In the genomic region with DNA sequence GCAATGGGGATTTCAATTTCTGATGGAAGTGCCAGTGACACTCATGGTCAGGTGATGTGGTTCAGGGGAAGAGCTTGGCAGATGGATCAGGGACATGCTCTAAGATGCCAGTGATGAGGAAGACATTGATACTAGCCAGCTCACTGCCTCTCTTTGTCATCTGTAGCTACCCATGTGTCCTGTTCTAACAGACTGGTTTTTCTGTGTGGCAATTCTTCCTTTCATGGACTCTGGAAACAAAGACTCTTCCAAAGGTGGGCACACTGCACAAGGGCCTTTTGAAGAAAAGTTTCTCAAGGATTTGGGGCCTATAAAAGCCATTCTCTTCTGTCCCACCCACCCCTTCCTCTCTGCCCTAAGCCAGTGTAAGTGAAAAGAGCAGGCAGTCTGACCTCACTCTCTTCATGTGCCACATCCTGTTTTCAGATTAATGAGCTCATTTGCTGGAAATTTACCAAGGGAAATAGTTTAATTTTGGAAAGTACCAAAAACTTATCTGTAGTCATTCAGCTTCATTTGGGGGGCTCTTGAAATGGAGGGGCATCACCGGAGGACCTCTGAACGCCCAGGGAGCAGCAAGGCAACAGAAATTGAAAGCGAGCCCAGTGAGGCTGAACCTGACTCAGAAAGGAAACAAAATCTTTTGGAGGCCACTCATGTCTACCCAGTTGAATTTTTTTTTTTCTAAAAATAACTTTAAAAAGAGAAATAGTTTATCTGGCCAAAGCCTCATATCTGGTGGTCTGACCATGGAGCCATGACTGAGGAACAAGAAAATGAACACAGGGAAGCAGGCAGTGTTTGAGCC, we compare ENCODE assay signal across 8 cellular contexts. TPM values are rescaled to one million over a fixed set of nuclear protein-coding genes. Genes with fewer than 3 reads are reported as not detected.
DNase-seq lines count a peak whose midpoint lies in the region; TF ChIP-seq lines count a peak whose summit lies in the region.

No MANE protein-coding gene starts in this region.

- no peaks in the 10 kb centered on the region; the same call in 1 of the 2 replicates for H3K4me1 ChIP-seq in HEK293 (ENCODE audit: control insufficient read depth, insufficient read depth, low read length)

- H3K4me3 Mint-ChIP-seq in activated T-helper 1 cell treated with anti-CD3 and anti-CD28 coated beads, Interleukin-12 subunit alpha, Interleukin-12 subunit beta, Interleukin-2, Interleukin-4 antibody, amounts not matched to agents 30 ng/mL and 10 ng/mL and 1 ng/mL, durations not matched to agents 14 hours and 24 hours and 36 hours: peak overlapping the region; percentile 77

- H3K4me3 ChIP-seq in HEK293 (ENCODE audit: low read depth, low read length) (no peak overlapping the region), NB4 (ENCODE audit: low read depth, low read length) (no peak overlapping the region)

- H3K27me3 Mint-ChIP-seq in activated T-helper 1 cell treated with anti-CD3 and anti-CD28 coated beads, Interleukin-12 subunit alpha, Interleukin-12 subunit beta, Interleukin-2, Interleukin-4 antibody, amounts not matched to agents 30 ng/mL and 10 ng/mL and 1 ng/mL, durations not matched to agents 14 hours and 24 hours and 36 hours (ENCODE audit: insufficient read depth): no peaks in the 10 kb centered on the region

- DNase-seq in NCI-H82 (lab: John Stamatoyannopoulos, UW) (peak; percentile 16), NCI-H82 treated with DMSO at 0.1 percent for 48 hours (lab: John Stamatoyannopoulos, UW; ENCODE audit: unreplicated experiment) (no peak), NB4 (ENCODE audit: low read depth) (peak; percentile 70), foreskin melanocyte (peak; percentile 75), SW 1271 (lab: John Stamatoyannopoulos, UW) (no peak)
- peak; percentile 59 for DNase-seq in activated T-helper 1 cell treated with anti-CD3 and anti-CD28 coated beads, Interleukin-12 subunit alpha, Interleukin-12 subunit beta, Interleukin-2, Interleukin-4 antibody, amounts not matched to agents 30 ng/mL and 10 ng/mL and 1 ng/mL, durations not matched to agents 14 hours and 24 hours and 36 hours (ENCODE audit: low spot score)
- DNase-seq in stimulated activated CD8-positive, alpha-beta memory T cell treated with anti-CD3 and anti-CD28 coated beads, Interleukin-7, amount 100 ng/mL, for 4 hours (ENCODE audit: low read depth in 2 of 2): peak; percentile 68 to 72

- intact Hi-C loops in activated T-helper 1 cell treated with anti-CD3 and anti-CD28 coated beads, Interleukin-12 subunit alpha, Interleukin-12 subunit beta, Interleukin-2, Interleukin-4 antibody, amounts not matched to agents 30 ng/mL and 10 ng/mL and 1 ng/mL, durations not matched to agents 14 hours and 24 hours and 36 hours (cut with micrococcal nuclease): loop anchor here (1.0 to 5.0 kb wide), 8 partner anchors 15 to 271 kb away; partner anchors contain the start of genes MEGF9 and RAB14

- peaks cover 3% of the 10 kb centered on the region for H3K9me3 Mint-ChIP-seq in activated T-helper 1 cell treated with anti-CD3 and anti-CD28 coated beads, Interleukin-12 subunit alpha, Interleukin-12 subunit beta, Interleukin-2, Interleukin-4 antibody, amounts not matched to agents 30 ng/mL and 10 ng/mL and 1 ng/mL, durations not matched to agents 14 hours and 24 hours and 36 hours

- no peak overlapping the region for H3K27ac ChIP-seq in HEK293 (ENCODE audit: extremely low read depth, low read depth, low read length)

- peaks cover 5% of the 10 kb centered on the region for H3K36me3 Mint-ChIP-seq in activated T-helper 1 cell treated with anti-CD3 and anti-CD28 coated beads, Interleukin-12 subunit alpha, Interleukin-12 subunit beta, Interleukin-2, Interleukin-4 antibody, amounts not matched to agents 30 ng/mL and 10 ng/mL and 1 ng/mL, durations not matched to agents 14 hours and 24 hours and 36 hours (ENCODE audit: low read depth)

- peaks cover 90% of the 10 kb centered on the region for H3K4me1 Mint-ChIP-seq in activated T-helper 1 cell treated with anti-CD3 and anti-CD28 coated beads, Interleukin-12 subunit alpha, Interleukin-12 subunit beta, Interleukin-2, Interleukin-4 antibody, amounts not matched to agents 30 ng/mL and 10 ng/mL and 1 ng/mL, durations not matched to agents 14 hours and 24 hours and 36 hours (ENCODE audit: low read depth)

- POLR2A ChIA-PET in HEK293 (lab: Yijun Ruan, JAX): interaction anchor here (0.6 kb wide), 1 partner anchor 146 kb away, joined by 6 read pairs; no protein-coding TSS in a partner anchor

- CTCF ChIA-PET in HEK293 (lab: Yijun Ruan, JAX): interaction anchor here (1.1 kb wide), 1 partner anchor 175 kb away, joined by 5 read pairs; no protein-coding TSS in a partner anchor

- no peak for TF ChIP-seq POLR2A in NB4 (IDR thresholded peaks at IDR 0.05; ENCODE audit: extremely low read depth, insufficient read length)

- peak overlapping the region; percentile 100 for H3K27ac Mint-ChIP-seq in activated T-helper 1 cell treated with anti-CD3 and anti-CD28 coated beads, Interleukin-12 subunit alpha, Interleukin-12 subunit beta, Interleukin-2, Interleukin-4 antibody, amounts not matched to agents 30 ng/mL and 10 ng/mL and 1 ng/mL, durations not matched to agents 14 hours and 24 hours and 36 hours

- H3K9me3 ChIP-seq in HEK293 (ENCODE audit: control insufficient read depth, insufficient read depth, low read depth, low read length): no peaks in the 10 kb centered on the region

- TF ChIP-seq CTCF in HEK293 (tag by site-specific recombination; IDR thresholded peaks at IDR 0.05) (no peak), NB4 (IDR thresholded peaks at IDR 0.05; ENCODE audit: low read depth, low read length) (no peak)

- H3K36me3 ChIP-seq in HEK293 (ENCODE audit: control insufficient read depth in 2 of 2, insufficient read depth in 1 of 2, low read length in 2 of 2): no peaks in the 10 kb centered on the region

TF ChIP-seq in HEK293, 187 proteins besides CTCF, POLR2A, EP300 and RAD21 (continues in another document):
- TF ChIP-seq ZNF610 (tag by site-specific recombination; IDR thresholded peaks at IDR 0.05; ENCODE audit: borderline replicate concordance) (no peak), ZNF292 (tag by site-specific recombination; IDR thresholded peaks at IDR 0.05; ENCODE audit: borderline replicate concordance, low read depth) (no peak), ATF2 (tag by site-specific recombination; IDR thresholded peaks at IDR 0.05; ENCODE audit: low read depth) (no peak), ZNF341 (tag by site-specific recombination; IDR thresholded peaks at IDR 0.05; ENCODE audit: low read depth) (no peak), ZBTB21 (tag by site-specific recombination; IDR thresholded peaks at IDR 0.05) (0 out of 2 replicates have a peak, but pooled peaks have one; percentile 24), ZNF433 (tag by site-specific recombination; IDR thresholded peaks at IDR 0.05; ENCODE audit: low read depth) (no peak), ZNF221 (tag by site-specific recombination; IDR thresholded peaks at IDR 0.05; ENCODE audit: borderline replicate concordance) (no peak), ZXDB (tag by site-specific recombination; IDR thresholded peaks at IDR 0.05) (no peak), ZNF140 (tag by site-specific recombination; IDR thresholded peaks at IDR 0.05) (no peak), FEZF1 (tag by site-specific recombination; IDR thresholded peaks at IDR 0.05) (peak; percentile 38; the same call in 1 of the 2 replicates), ZNF335 (tag by site-specific recombination; conservative IDR thresholded peaks at IDR 0.05) (peak; percentile 66)
- TF ChIP-seq, protein P1, sequence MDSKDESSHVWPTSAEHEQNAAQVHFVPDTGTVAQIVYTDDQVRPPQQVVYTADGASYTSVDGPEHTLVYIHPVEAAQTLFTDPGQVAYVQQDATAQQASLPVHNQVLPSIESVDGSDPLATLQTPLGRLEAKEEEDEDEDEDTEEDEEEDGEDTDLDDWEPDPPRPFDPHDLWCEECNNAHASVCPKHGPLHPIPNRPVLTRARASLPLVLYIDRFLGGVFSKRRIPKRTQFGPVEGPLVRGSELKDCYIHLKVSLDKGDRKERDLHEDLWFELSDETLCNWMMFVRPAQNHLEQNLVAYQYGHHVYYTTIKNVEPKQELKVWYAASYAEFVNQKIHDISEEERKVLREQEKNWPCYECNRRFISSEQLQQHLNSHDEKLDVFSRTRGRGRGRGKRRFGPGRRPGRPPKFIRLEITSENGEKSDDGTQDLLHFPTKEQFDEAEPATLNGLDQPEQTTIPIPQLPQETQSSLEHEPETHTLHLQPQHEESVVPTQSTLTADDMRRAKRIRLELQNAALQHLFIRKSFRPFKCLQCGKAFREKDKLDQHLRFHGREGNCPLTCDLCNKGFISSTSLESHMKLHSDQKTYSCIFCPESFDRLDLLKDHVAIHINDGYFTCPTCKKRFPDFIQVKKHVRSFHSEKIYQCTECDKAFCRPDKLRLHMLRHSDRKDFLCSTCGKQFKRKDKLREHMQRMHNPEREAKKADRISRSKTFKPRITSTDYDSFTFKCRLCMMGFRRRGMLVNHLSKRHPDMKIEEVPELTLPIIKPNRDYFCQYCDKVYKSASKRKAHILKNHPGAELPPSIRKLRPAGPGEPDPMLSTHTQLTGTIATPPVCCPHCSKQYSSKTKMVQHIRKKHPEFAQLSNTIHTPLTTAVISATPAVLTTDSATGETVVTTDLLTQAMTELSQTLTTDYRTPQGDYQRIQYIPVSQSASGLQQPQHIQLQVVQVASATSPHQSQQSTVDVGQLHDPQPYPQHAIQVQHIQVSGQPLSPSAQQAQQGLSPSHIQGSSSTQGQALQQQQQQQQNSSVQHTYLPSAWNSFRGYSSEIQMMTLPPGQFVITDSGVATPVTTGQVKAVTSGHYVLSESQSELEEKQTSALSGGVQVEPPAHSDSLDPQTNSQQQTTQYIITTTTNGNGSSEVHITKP (tag by site-specific recombination; IDR thresholded peaks at IDR 0.05): peak; percentile 57

RNA-seq across cellular contexts. Expression of gene TRAF1, which starts 4.9 kb away (rescaled TPM):
- total RNA-seq in activated T-helper 1 cell treated with anti-CD3 and anti-CD28 coated beads, Interleukin-12 subunit alpha, Interleukin-12 subunit beta, Interleukin-2, Interleukin-4 antibody, amounts not matched to agents 30 ng/mL and 10 ng/mL and 1 ng/mL, durations not matched to agents 14 hours and 24 hours and 36 hours: 136 and 138 TPM in 2 replicates

RNA-seq across cellular contexts. Expression of gene PHF19, which starts 54.5 kb away (rescaled TPM):
- total RNA-seq in activated T-helper 1 cell treated with anti-CD3 and anti-CD28 coated beads, Interleukin-12 subunit alpha, Interleukin-12 subunit beta, Interleukin-2, Interleukin-4 antibody, amounts not matched to agents 30 ng/mL and 10 ng/mL and 1 ng/mL, durations not matched to agents 14 hours and 24 hours and 36 hours: 134 and 142 TPM in 2 replicates

Comparison
In these comparisons a context has a peak if more than half of its experiments do, and no peak if none do; other contexts are left out.
1. DNase-seq: peak in NCI-H82 (single experiment), NB4 (single experiment), activated T-helper 1 cell treated with anti-CD3 and anti-CD28 coated beads, Interleukin-12 subunit alpha, Interleukin-12 subunit beta, Interleukin-2, Interleukin-4 antibody, amounts not matched to agents 30 ng/mL and 10 ng/mL and 1 ng/mL, durations not matched to agents 14 hours and 24 hours and 36 hours (single experiment), foreskin melanocyte (single experiment) and stimulated activated CD8-positive, alpha-beta memory T cell treated with anti-CD3 and anti-CD28 coated beads, Interleukin-7, amount 100 ng/mL, for 4 hours (2 of 2); none in NCI-H82 treated with DMSO at 0.1 percent for 48 hours (single experiment) and SW 1271 (0 of 2).